9 cellular contexts compared by ENCODE assay signal in the genomic region with DNA sequence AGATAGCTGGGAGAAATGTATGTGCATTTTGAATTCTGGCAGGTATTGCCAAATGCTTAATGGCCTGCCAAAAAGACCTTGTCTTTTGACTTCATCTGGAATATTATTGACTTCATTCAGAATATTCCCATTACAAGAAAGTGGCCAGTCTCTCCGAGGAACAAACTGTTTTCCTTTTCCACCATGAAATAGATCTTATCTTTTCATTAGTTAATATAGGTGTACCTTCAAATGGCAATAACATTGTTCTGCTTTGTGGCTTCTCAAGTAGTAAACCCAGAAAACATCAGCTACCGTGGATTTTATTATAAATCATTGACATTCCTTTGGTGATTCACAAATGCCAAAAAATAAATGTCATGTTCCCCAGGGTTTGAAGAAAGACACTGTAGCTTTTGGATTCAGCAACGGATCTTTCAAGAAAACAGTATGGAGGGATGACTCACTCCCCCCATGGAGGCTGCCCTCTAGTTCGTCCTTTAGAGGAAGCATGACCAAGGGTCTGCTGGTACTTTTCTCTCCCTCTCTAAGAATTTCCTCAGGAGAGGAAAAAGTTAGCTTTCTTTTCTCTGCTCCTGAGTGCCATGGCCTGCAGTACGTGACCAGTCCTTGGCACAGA. TPM values are rescaled to one million over a fixed set of nuclear protein-coding genes. Genes with fewer than 3 reads are reported as not detected.
DNase-seq lines count a peak whose midpoint lies in the region; ATAC-seq and TF ChIP-seq lines count a peak whose summit lies in the region.
"Had no signal": no experiment of that assay in that cellular context is flagged by ENCODE, and none has a peak within 500 bp of the region (broad histone marks: within the 10 kb centered on the region; RNA-seq: fewer than 3 reads in every experiment).

No MANE protein-coding gene starts in this region.

- no peaks in the 10 kb centered on the region for H3K79me2 ChIP-seq in Karpas-422 (ENCODE audit: low read length)

- no peak for TF ChIP-seq CTCF in testis (IDR thresholded peaks at IDR 0.05)

- H3K9me3 ChIP-seq in testis (no peaks in the 10 kb centered on the region), Karpas-422 (ENCODE audit: low read length) (no peaks in the 10 kb centered on the region)

- H4K20me1 ChIP-seq in Karpas-422 (ENCODE audit: insufficient read depth, low read depth, low read length), result no peaks in the 10 kb centered on the region

- peaks cover 15% of the 10 kb centered on the region for H3K4me1 Mint-ChIP-seq in activated T-cell treated with anti-CD3 and anti-CD28 coated beads, Interleukin-2, amount 50 U/mL, for 72 hours (ENCODE audit: low read depth)
- H3K4me1 Mint-ChIP-seq in activated CD4-positive, alpha-beta memory T cell treated with anti-CD3 and anti-CD28 coated beads for 36 hours (ENCODE audit: low read depth), result peaks cover 14% of the 10 kb centered on the region

- no peak overlapping the region for H3K27ac ChIP-seq in testis
- H3K27ac ChIP-seq in Karpas-422 (ENCODE audit: low read length), result no peak overlapping the region

- H3K27ac Mint-ChIP-seq in activated T-cell treated with anti-CD3 and anti-CD28 coated beads, Interleukin-2, amount 50 U/mL, for 72 hours, result no peak overlapping the region
- no peak overlapping the region for H3K27ac Mint-ChIP-seq in activated CD4-positive, alpha-beta memory T cell treated with anti-CD3 and anti-CD28 coated beads for 36 hours

- ATAC-seq in activated T-cell treated with anti-CD3 and anti-CD28 coated beads, Interleukin-2, amount 50 U/mL, for 72 hours (replicated peaks in 1 of 2), result no peak
- no peak for ATAC-seq in GM18498 (IDR thresholded peaks at IDR 0.05; ENCODE audit: unreplicated experiment)

- TF ChIP-seq POLR2A in testis (IDR thresholded peaks at IDR 0.05), result no peak

- H3K4me1 ChIP-seq in testis (peaks cover 6% of the 10 kb centered on the region), Karpas-422 (ENCODE audit: low read length) (no peaks in the 10 kb centered on the region)

- H3K4me3 ChIP-seq in iPS-11a (ENCODE audit: low read depth, low read length) (peak overlapping the region; percentile 71), testis (peak overlapping the region; percentile 43 to 57), Karpas-422 (ENCODE audit: low read length) (no peak overlapping the region)

- POLR2A ChIA-PET in activated CD4-positive, alpha-beta memory T cell treated with anti-CD3 and anti-CD28 coated beads for 36 hours (lab: Charles Lee), result interaction anchor here (0.5 kb wide), 1 partner anchor 1854 kb away, joined by 5 read pairs; no protein-coding TSS in a partner anchor

- H2AFZ ChIP-seq in Karpas-422 (ENCODE audit: low read length), result no peak overlapping the region

- DNase-seq in activated T-cell treated with anti-CD3 and anti-CD28 coated beads, Interleukin-2, amount 50 U/mL, for 72 hours, result no peak
- no peak for DNase-seq in activated T-cell treated with anti-CD3 and anti-CD28 coated beads, Interleukin-2, amount 50 U/mL, for 48 hours
- no peak for DNase-seq in activated CD4-positive, alpha-beta memory T cell treated with anti-CD3 and anti-CD28 coated beads for 36 hours
- DNase-seq in testis (no peak), DMS114 treated with DMSO at 0.1 percent for 48 hours (lab: John Stamatoyannopoulos, UW; ENCODE audit: unreplicated experiment) (no peak), Karpas-422 (no peak)
- DNase-seq: hippocampal formation had no signal

- WGBS in testis, 2 donors, result 28 to 38% methylated on average over 5 of the region's 5 CpGs

- H3K36me3 ChIP-seq in testis (ENCODE audit: low read depth, missing control alignments) (no peaks in the 10 kb centered on the region), Karpas-422 (ENCODE audit: insufficient read depth, low read length) (no peaks in the 10 kb centered on the region)

- CTCF ChIA-PET in activated CD4-positive, alpha-beta memory T cell treated with anti-CD3 and anti-CD28 coated beads for 36 hours (lab: Charles Lee), result interaction anchor here (1.1 to 3.9 kb wide), 5 partner anchors 13 to 143 kb away, joined by 3 to 19 read pairs (median 6); no protein-coding TSS in a partner anchor

- peaks cover 0 to 2% of the 10 kb centered on the region in 2 donors for H3K36me3 Mint-ChIP-seq in activated T-cell treated with anti-CD3 and anti-CD28 coated beads, Interleukin-2, amount 50 U/mL, for 72 hours (ENCODE audit: insufficient read depth in 2 of 2)
- no peaks in the 10 kb centered on the region for H3K36me3 Mint-ChIP-seq in activated CD4-positive, alpha-beta memory T cell treated with anti-CD3 and anti-CD28 coated beads for 36 hours

- H3K9me2 ChIP-seq in Karpas-422 (replicated peaks; ENCODE audit: insufficient read depth, low read length), result no peaks in the 10 kb centered on the region

- H3K9ac ChIP-seq in Karpas-422 (ENCODE audit: low read length), result no peak overlapping the region

- H3K4me3 Mint-ChIP-seq in activated T-cell treated with anti-CD3 and anti-CD28 coated beads, Interleukin-2, amount 50 U/mL, for 72 hours, result peak overlapping the region; percentile 83 to 89
- peak overlapping the region; percentile 69 for H3K4me3 Mint-ChIP-seq in activated CD4-positive, alpha-beta memory T cell treated with anti-CD3 and anti-CD28 coated beads for 36 hours

- H3K27me3 ChIP-seq in testis, result no peaks in the 10 kb centered on the region
- no peaks in the 10 kb centered on the region for H3K27me3 ChIP-seq in Karpas-422 (ENCODE audit: low read length)

- peaks cover 63% of the 10 kb centered on the region for H3K27me3 Mint-ChIP-seq in activated T-cell treated with anti-CD3 and anti-CD28 coated beads, Interleukin-2, amount 50 U/mL, for 72 hours (ENCODE audit: low read depth)
- H3K27me3 Mint-ChIP-seq in activated CD4-positive, alpha-beta memory T cell treated with anti-CD3 and anti-CD28 coated beads for 36 hours, result peaks cover 51% of the 10 kb centered on the region

- H3K9me3 Mint-ChIP-seq in activated T-cell treated with anti-CD3 and anti-CD28 coated beads, Interleukin-2, amount 50 U/mL, for 72 hours, result no peaks in the 10 kb centered on the region
- H3K9me3 Mint-ChIP-seq in activated CD4-positive, alpha-beta memory T cell treated with anti-CD3 and anti-CD28 coated beads for 36 hours, result no peaks in the 10 kb centered on the region

- intact Hi-C loops in activated CD4-positive, alpha-beta memory T cell treated with anti-CD3 and anti-CD28 coated beads for 36 hours (cut with micrococcal nuclease), result no loop called here
- intact Hi-C loops in testis (cut with DNase I; ENCODE audit: low total_unique reads), result no loop called here

- H3K4me2 ChIP-seq in Karpas-422 (ENCODE audit: low read depth, low read length, poor library complexity, severe bottlenecking), result no peak overlapping the region

RNA-seq across cellular contexts. Expression of gene RNF182, which starts 1.1 kb away (rescaled TPM):
- total RNA-seq in activated T-cell treated with anti-CD3 and anti-CD28 coated beads, Interleukin-2, amount 50 U/mL, for 72 hours, result not detected
- total RNA-seq in activated CD4-positive, alpha-beta memory T cell treated with anti-CD3 and anti-CD28 coated beads for 36 hours, result not detected
- total RNA-seq in testis, result 1 to 10 TPM; 5.8 to 7.2 TPM
- polyA plus RNA-seq in testis (ENCODE audit: insufficient read depth, low read depth, low replicate concordance), result 6.8 TPM
- not detected in 2 replicates for total RNA-seq in Karpas-422 (2014; rRNA removed; shearing (Covaris generic); ENCODE audit: low replicate concordance)
